In the genomic region with DNA sequence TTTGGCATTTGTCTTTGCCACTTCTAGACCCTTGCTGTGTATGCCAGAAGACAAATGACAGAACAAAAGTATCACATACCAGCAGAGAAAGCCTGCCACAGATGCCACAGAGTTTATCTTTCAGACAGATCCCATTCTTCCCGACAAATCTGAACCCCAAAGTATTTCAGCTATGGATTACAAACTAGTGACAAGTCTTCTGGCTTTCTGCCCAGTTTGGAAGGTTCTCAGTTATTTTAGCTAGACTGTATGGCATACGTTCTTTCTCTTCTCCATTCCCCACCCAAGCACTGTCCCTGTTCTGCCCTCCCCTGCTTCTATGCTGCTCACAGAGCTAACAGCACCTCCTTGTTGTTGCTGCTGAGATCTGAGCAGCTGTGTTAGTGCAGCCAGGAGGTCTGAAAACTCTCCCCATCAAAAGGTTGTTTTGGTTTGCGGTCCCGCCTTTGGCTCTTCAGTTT, we compare ENCODE assay signal across 11 cellular contexts.
DNase-seq lines count a peak whose midpoint lies in the region; ATAC-seq, FAIRE-seq and TF ChIP-seq lines count a peak whose summit lies in the region.
"Had no signal": no experiment of that assay in that cellular context is flagged by ENCODE, and none has a peak within 500 bp of the region (broad histone marks: within the 10 kb centered on the region; RNA-seq: fewer than 3 reads in every experiment).

No MANE protein-coding gene starts in this region.

- FAIRE-seq in H54 (lab: Jason Lieb, UNC) = no peak

- H3K9me3 ChIP-seq in heart left ventricle (no peaks in the 10 kb centered on the region), suprapubic skin (no peaks in the 10 kb centered on the region)
- H3K9me3 ChIP-seq: BLaER1, stomach had no signal

- H3K4me1 ChIP-seq in heart left ventricle = peaks cover 0 to 14% (median 4%) of the 10 kb centered on the region in 12 donors
- H3K4me1 ChIP-seq in suprapubic skin = peaks cover 27% of the 10 kb centered on the region

- no peak for DNase-seq in heart left ventricle
- no peak for DNase-seq in cardiac septum (ENCODE audit: low spot score)
- DNase-seq in glomerular visceral epithelial cell (ENCODE audit: extremely low spot score) = peak; percentile 89
- no peak for DNase-seq in suprapubic skin (ENCODE audit: low spot score in 2 of 2)
- DNase-seq in H54 (ENCODE audit: insufficient read length, low spot score) = no peak
- DNase-seq: NCI-H1436, stomach had no signal

- ATAC-seq in heart left ventricle (peak in 3 of 4 donors; percentile 49 to 69 (median 62)), SK-N-SH treated with all-trans-retinoic acid at 6 μM for 48 hours (peak; percentile 89), GM19455 (IDR thresholded peaks at IDR 0.05; ENCODE audit: unreplicated experiment) (no peak), HG03039 (IDR thresholded peaks at IDR 0.05; ENCODE audit: unreplicated experiment) (no peak)

- H3K36me3 ChIP-seq in heart left ventricle (no peaks in the 10 kb centered on the region), suprapubic skin (no peaks in the 10 kb centered on the region)
- H3K36me3 ChIP-seq: BLaER1, stomach had no signal

- no peak for TF ChIP-seq EP300 in suprapubic skin (IDR thresholded peaks at IDR 0.05)

- intact Hi-C loops in heart left ventricle (cut with DNase I) (loop anchor here in 2 of 10 donors (5.0 kb wide), 1 partner anchor 237 kb away; a partner anchor contains a TSS), cardiac septum (cut with DNase I) (loop anchor here (5.0 to 10.0 kb wide), 2 partner anchors 237 to 329 kb away; a partner anchor contains a TSS)

- TF ChIP-seq POLR2A in heart left ventricle (IDR thresholded peaks at IDR 0.05) = no peak
- TF ChIP-seq POLR2A in suprapubic skin (IDR thresholded peaks at IDR 0.05) = no peak
- no peak for TF ChIP-seq POLR2A in H54 (IDR thresholded peaks at IDR 0.05; ENCODE audit: low read depth, low read length)

- H3K27ac ChIP-seq in heart left ventricle (no peak overlapping the region), suprapubic skin (peak overlapping the region; percentile 5)
- H3K27ac ChIP-seq: BLaER1, stomach had no signal

- H3K27me3 ChIP-seq in heart left ventricle = no peaks in the 10 kb centered on the region
- no peaks in the 10 kb centered on the region for H3K27me3 ChIP-seq in suprapubic skin
- H3K27me3 ChIP-seq: BLaER1, stomach had no signal

- WGBS in heart left ventricle, 4 donors = 43 to 58% (median 51%) methylated on average over 4 of the region's 4 CpGs
- WGBS in suprapubic skin = 54% methylated on average over 4 of the region's 4 CpGs

- TF ChIP-seq CTCF in heart left ventricle (IDR thresholded peaks at IDR 0.05) = peak in 3 of 12 donors; percentile 14 to 17 (median 14)
- TF ChIP-seq CTCF in suprapubic skin (IDR thresholded peaks at IDR 0.05) = no peak

- H3K4me3 ChIP-seq in heart left ventricle (no peak overlapping the region), suprapubic skin (no peak overlapping the region)
- H3K4me3 ChIP-seq: BLaER1, stomach had no signal

TF ChIP-seq in SK-N-SH treated with all-trans-retinoic acid at 6 μM for 48 hours, 23 proteins besides CTCF, POLR2A, EP300 and RAD21:
- TF ChIP-seq ZNF70 (CRISPR knock-in tag; IDR thresholded peaks at IDR 0.05) (no peak), ISL1 (CRISPR knock-in tag; IDR thresholded peaks at IDR 0.05) (peak; percentile 82), SNAI2 (CRISPR knock-in tag; IDR thresholded peaks at IDR 0.05) (no peak), CSDC2 (CRISPR knock-in tag; IDR thresholded peaks at IDR 0.05) (0 out of 2 replicates have a peak, but pooled peaks have one; percentile 37), ZNF565 (CRISPR knock-in tag; conservative IDR thresholded peaks at IDR 0.05; ENCODE audit: low read depth) (no peak), ZFP3 (CRISPR knock-in tag; IDR thresholded peaks at IDR 0.05) (0 out of 2 replicates have a peak, but pooled peaks have one; percentile 24)
- TF ChIP-seq, protein P1, sequence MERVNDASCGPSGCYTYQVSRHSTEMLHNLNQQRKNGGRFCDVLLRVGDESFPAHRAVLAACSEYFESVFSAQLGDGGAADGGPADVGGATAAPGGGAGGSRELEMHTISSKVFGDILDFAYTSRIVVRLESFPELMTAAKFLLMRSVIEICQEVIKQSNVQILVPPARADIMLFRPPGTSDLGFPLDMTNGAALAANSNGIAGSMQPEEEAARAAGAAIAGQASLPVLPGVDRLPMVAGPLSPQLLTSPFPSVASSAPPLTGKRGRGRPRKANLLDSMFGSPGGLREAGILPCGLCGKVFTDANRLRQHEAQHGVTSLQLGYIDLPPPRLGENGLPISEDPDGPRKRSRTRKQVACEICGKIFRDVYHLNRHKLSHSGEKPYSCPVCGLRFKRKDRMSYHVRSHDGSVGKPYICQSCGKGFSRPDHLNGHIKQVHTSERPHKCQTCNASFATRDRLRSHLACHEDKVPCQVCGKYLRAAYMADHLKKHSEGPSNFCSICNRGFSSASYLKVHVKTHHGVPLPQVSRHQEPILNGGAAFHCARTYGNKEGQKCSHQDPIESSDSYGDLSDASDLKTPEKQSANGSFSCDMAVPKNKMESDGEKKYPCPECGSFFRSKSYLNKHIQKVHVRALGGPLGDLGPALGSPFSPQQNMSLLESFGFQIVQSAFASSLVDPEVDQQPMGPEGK (CRISPR knock-in tag; IDR thresholded peaks at IDR 0.05; ENCODE audit: borderline replicate concordance) = 0 out of 2 replicates have a peak, but pooled peaks have one; percentile 30
- TF ChIP-seq, protein P2, sequence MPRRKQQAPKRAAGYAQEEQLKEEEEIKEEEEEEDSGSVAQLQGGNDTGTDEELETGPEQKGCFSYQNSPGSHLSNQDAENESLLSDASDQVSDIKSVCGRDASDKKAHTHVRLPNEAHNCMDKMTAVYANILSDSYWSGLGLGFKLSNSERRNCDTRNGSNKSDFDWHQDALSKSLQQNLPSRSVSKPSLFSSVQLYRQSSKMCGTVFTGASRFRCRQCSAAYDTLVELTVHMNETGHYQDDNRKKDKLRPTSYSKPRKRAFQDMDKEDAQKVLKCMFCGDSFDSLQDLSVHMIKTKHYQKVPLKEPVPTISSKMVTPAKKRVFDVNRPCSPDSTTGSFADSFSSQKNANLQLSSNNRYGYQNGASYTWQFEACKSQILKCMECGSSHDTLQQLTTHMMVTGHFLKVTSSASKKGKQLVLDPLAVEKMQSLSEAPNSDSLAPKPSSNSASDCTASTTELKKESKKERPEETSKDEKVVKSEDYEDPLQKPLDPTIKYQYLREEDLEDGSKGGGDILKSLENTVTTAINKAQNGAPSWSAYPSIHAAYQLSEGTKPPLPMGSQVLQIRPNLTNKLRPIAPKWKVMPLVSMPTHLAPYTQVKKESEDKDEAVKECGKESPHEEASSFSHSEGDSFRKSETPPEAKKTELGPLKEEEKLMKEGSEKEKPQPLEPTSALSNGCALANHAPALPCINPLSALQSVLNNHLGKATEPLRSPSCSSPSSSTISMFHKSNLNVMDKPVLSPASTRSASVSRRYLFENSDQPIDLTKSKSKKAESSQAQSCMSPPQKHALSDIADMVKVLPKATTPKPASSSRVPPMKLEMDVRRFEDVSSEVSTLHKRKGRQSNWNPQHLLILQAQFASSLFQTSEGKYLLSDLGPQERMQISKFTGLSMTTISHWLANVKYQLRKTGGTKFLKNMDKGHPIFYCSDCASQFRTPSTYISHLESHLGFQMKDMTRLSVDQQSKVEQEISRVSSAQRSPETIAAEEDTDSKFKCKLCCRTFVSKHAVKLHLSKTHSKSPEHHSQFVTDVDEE (CRISPR knock-in tag; IDR thresholded peaks at IDR 0.05) = 0 out of 2 replicates have a peak, but pooled peaks have one; percentile 64

Comparison
In these comparisons a context has a peak if more than half of its experiments do, and no peak if none do; other contexts are left out.
1. ATAC-seq: peak in heart left ventricle (3 of 4) and SK-N-SH treated with all-trans-retinoic acid at 6 μM for 48 hours (single experiment); none in GM19455 (single experiment) and HG03039 (single experiment).